8 cellular contexts compared by ENCODE assay signal in genomic region chr11:65663634-65664200, GRCh38. TPM values are rescaled to one million over a fixed set of nuclear protein-coding genes. Genes with fewer than 3 reads are reported as not detected.
DNase-seq lines count a peak whose midpoint lies in the region; ATAC-seq and TF ChIP-seq lines count a peak whose summit lies in the region.

No MANE protein-coding gene starts in this region.

- peaks cover 29% of the 10 kb centered on the region for H3K79me2 ChIP-seq in smooth muscle cell (ENCODE audit: low read depth)

- no peaks in the 10 kb centered on the region for H3K27me3 ChIP-seq in smooth muscle cell (ENCODE audit: low read depth)

- H3K4me2 ChIP-seq in smooth muscle cell = peak overlapping the region; percentile 100

- peak; percentile 5 for ATAC-seq in HG02973 (IDR thresholded peaks at IDR 0.05; ENCODE audit: unreplicated experiment)
- peak; percentile 15 for ATAC-seq in central memory CD8-positive, alpha-beta T cell (replicated peaks; ENCODE audit: extremely low read depth, poor library complexity, severe bottlenecking)

- H4K20me1 ChIP-seq in smooth muscle cell (ENCODE audit: low read depth) = peaks cover 8% of the 10 kb centered on the region

- peaks cover 16% of the 10 kb centered on the region for H3K4me1 ChIP-seq in smooth muscle cell (ENCODE audit: low read depth)

- H3K4me1 Mint-ChIP-seq in central memory CD8-positive, alpha-beta T cell = peaks cover 14% of the 10 kb centered on the region

- peak overlapping the region; percentile 84 for H3K4me3 Mint-ChIP-seq in central memory CD8-positive, alpha-beta T cell

- H3K9ac ChIP-seq in smooth muscle cell (ENCODE audit: low read depth) = peak overlapping the region; percentile 98

- no peaks in the 10 kb centered on the region for H3K9me3 Mint-ChIP-seq in central memory CD8-positive, alpha-beta T cell

- no peaks in the 10 kb centered on the region for H3K9me3 ChIP-seq in smooth muscle cell (replicated peaks; ENCODE audit: low read depth)

- H3F3A ChIP-seq in smooth muscle cell (ENCODE audit: low read depth) = peaks cover 7% of the 10 kb centered on the region

- peak overlapping the region; percentile 90 for H2AFZ ChIP-seq in smooth muscle cell (ENCODE audit: low read depth)

- 12% methylated on average over 15 of the region's 15 CpGs for WGBS in smooth muscle cell (ENCODE audit: low lambda C conversion rate)

- in situ Hi-C loops in SK-MEL-5 (cut with HindIII; ENCODE audit: low pct_unique_long_range_greater_than_20kb, low sequenced_read_pairs) = no loop called here

- peak overlapping the region; percentile 100 for H3K27ac ChIP-seq in smooth muscle cell (ENCODE audit: low read depth)

- no peaks in the 10 kb centered on the region for H3K36me3 ChIP-seq in smooth muscle cell (ENCODE audit: low read depth)

- TF ChIP-seq CTCF in smooth muscle cell (IDR thresholded peaks at IDR 0.05; ENCODE audit: borderline replicate concordance, insufficient read depth, poor library complexity, severe bottlenecking) = no peak

- H3K27me3 Mint-ChIP-seq in central memory CD8-positive, alpha-beta T cell = no peaks in the 10 kb centered on the region

- peak overlapping the region; percentile 88 for H3K27ac Mint-ChIP-seq in central memory CD8-positive, alpha-beta T cell (ENCODE audit: low read depth)

- DNase-seq in DMS79 treated with DMSO at 0.1 percent for 48 hours (lab: John Stamatoyannopoulos, UW) = peak; percentile 20
- DNase-seq in DMS79 (lab: John Stamatoyannopoulos, UW) = no peak
- peak; percentile 39 for DNase-seq in SK-MEL-5 (ENCODE audit: low read depth, low spot score)
- no peak for DNase-seq in central memory CD8-positive, alpha-beta T cell (ENCODE audit: low spot score in 2 of 2)
- peak; percentile 49 for DNase-seq in iris pigment epithelial cell (ENCODE audit: low read depth)
- no peak for DNase-seq in smooth muscle cell (lab: John Stamatoyannopoulos, UW; ENCODE audit: unreplicated experiment)
- no peak for DNase-seq in activated gamma-delta T cell treated with Interleukin-2 at 50 U/mL for 16 hours

- peak overlapping the region; percentile 85 for H3K4me3 ChIP-seq in smooth muscle cell

- H3K36me3 Mint-ChIP-seq in central memory CD8-positive, alpha-beta T cell (ENCODE audit: insufficient read depth) = peaks cover 28% of the 10 kb centered on the region

RNA-seq across cellular contexts. Expression of gene RELA, which starts 1.0 kb away (rescaled TPM):
- 16.6 and 26.1 TPM in 2 replicates for total RNA-seq in SK-MEL-5 (2014; rRNA removed; shearing (Covaris generic))
- polyA plus RNA-seq in SK-MEL-5 (2015; cell fraction: cytosol; rRNA removed) = 64.2 and 75.7 TPM in 2 replicates
- 75.0 and 119 TPM in 2 replicates for polyA plus RNA-seq in SK-MEL-5 (2015; cell fraction: nucleus; rRNA removed)
- 41.7 and 48.1 TPM in 2 replicates for total RNA-seq in smooth muscle cell
- 82.8 and 98.4 TPM in 2 replicates for polyA plus RNA-seq in smooth muscle cell

RNA-seq across cellular contexts. Expression of gene SIPA1, which starts 25.8 kb away (rescaled TPM):
- total RNA-seq in SK-MEL-5 (2014; rRNA removed; shearing (Covaris generic)) = 13.7 and 15.8 TPM in 2 replicates
- polyA plus RNA-seq in SK-MEL-5 (2015; cell fraction: cytosol; rRNA removed) = 21.7 and 39.8 TPM in 2 replicates
- 32.2 and 39.9 TPM in 2 replicates for polyA plus RNA-seq in SK-MEL-5 (2015; cell fraction: nucleus; rRNA removed)
- total RNA-seq in smooth muscle cell = 9.8 and 15.9 TPM in 2 replicates
- 63.8 and 67.6 TPM in 2 replicates for polyA plus RNA-seq in smooth muscle cell

RNA-seq across cellular contexts. Expression of gene PCNX3, which starts 48.1 kb away (rescaled TPM):
- total RNA-seq in SK-MEL-5 (2014; rRNA removed; shearing (Covaris generic)) = 10.4 and 11.3 TPM in 2 replicates
- 48.3 and 57.7 TPM in 2 replicates for polyA plus RNA-seq in SK-MEL-5 (2015; cell fraction: cytosol; rRNA removed)
- polyA plus RNA-seq in SK-MEL-5 (2015; cell fraction: nucleus; rRNA removed) = 85.9 and 90.5 TPM in 2 replicates
- total RNA-seq in smooth muscle cell = 12.0 and 17.5 TPM in 2 replicates
- 18.3 and 20.7 TPM in 2 replicates for polyA plus RNA-seq in smooth muscle cell

RNA-seq across cellular contexts. Expression of gene KAT5, which starts 48.3 kb away (rescaled TPM):
- total RNA-seq in SK-MEL-5 (2014; rRNA removed; shearing (Covaris generic)) = 37.8 and 42.0 TPM in 2 replicates
- 39.3 and 43.8 TPM in 2 replicates for polyA plus RNA-seq in SK-MEL-5 (2015; cell fraction: cytosol; rRNA removed)
- polyA plus RNA-seq in SK-MEL-5 (2015; cell fraction: nucleus; rRNA removed) = 29.7 and 49.4 TPM in 2 replicates
- total RNA-seq in smooth muscle cell = 37.0 and 40.1 TPM in 2 replicates
- 38.8 and 45.1 TPM in 2 replicates for polyA plus RNA-seq in smooth muscle cell

RNA-seq across cellular contexts. Expression of gene MAP3K11, which starts 49.7 kb away (rescaled TPM):
- 19.3 and 23.4 TPM in 2 replicates for total RNA-seq in SK-MEL-5 (2014; rRNA removed; shearing (Covaris generic))
- 56.1 and 63.1 TPM in 2 replicates for polyA plus RNA-seq in SK-MEL-5 (2015; cell fraction: cytosol; rRNA removed)
- polyA plus RNA-seq in SK-MEL-5 (2015; cell fraction: nucleus; rRNA removed) = 23.3 and 32.6 TPM in 2 replicates
- 14.9 and 15.0 TPM in 2 replicates for total RNA-seq in smooth muscle cell
- polyA plus RNA-seq in smooth muscle cell = 17.3 and 29.7 TPM in 2 replicates

Comparison
In these comparisons a context has a peak if more than half of its experiments do, and no peak if none do; other contexts are left out.
1. DNase-seq: peak in DMS79 treated with DMSO at 0.1 percent for 48 hours (single experiment), SK-MEL-5 (single experiment) and iris pigment epithelial cell (single experiment); none in DMS79 (single experiment), central memory CD8-positive, alpha-beta T cell (0 of 2), smooth muscle cell (single experiment) and activated gamma-delta T cell treated with Interleukin-2 at 50 U/mL for 16 hours (single experiment).